Comparison of ENCODE assay signal across 24 cellular contexts in the genomic region with DNA sequence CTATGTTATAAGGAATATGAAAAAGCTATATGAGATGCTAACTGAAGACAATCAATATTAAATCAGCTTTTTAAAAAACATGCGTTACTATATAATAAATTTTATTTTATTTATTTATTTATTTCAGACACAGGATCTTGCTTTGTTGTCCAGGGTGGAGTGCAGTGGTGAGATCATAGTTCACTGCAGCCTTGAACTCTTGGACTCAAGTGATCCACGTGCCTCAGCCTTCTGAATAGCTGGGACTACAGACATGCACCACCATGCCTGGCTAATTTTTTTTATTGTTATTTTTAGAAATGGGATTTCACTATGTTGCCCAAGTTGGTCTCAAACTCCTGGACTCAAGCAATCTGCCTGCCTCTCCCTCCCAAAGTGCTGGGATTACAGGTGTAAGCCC.
DNase-seq lines count a peak whose midpoint lies in the region; ATAC-seq and TF ChIP-seq lines count a peak whose summit lies in the region.
"Had no signal": no experiment of that assay in that cellular context is flagged by ENCODE, and none has a peak within 500 bp of the region (broad histone marks: within the 10 kb centered on the region; RNA-seq: fewer than 3 reads in every experiment).

No MANE protein-coding gene starts in this region.

- H3K9ac ChIP-seq in Karpas-422 (ENCODE audit: low read length), result no peak overlapping the region
- H3K9ac ChIP-seq: BLaER1 treated with 17β-estradiol and CSF1 and Interleukin-3, amounts not matched to agents 10 nM and 100 nM; GM23248 had no signal

- H3K27me3 ChIP-seq in left ventricle myocardium inferior (ENCODE audit: low read depth) (no peaks in the 10 kb centered on the region), right lobe of liver (no peaks in the 10 kb centered on the region), gastrocnemius medialis (no peaks in the 10 kb centered on the region), suprapubic skin (no peaks in the 10 kb centered on the region), Karpas-422 (ENCODE audit: low read length) (no peaks in the 10 kb centered on the region)
- H3K27me3 ChIP-seq: BE2C; BLaER1 treated with 17β-estradiol and CSF1 and Interleukin-3, amounts not matched to agents 10 nM and 100 nM had no signal

- no peaks in the 10 kb centered on the region for H4K20me1 ChIP-seq in Karpas-422 (ENCODE audit: insufficient read depth, low read depth, low read length)
- H4K20me1 ChIP-seq: BLaER1 treated with 17β-estradiol and CSF1 and Interleukin-3, amounts not matched to agents 10 nM and 100 nM had no signal

- H3K9me3 ChIP-seq in left ventricle myocardium inferior (replicated peaks), result no peaks in the 10 kb centered on the region
- no peaks in the 10 kb centered on the region for H3K9me3 ChIP-seq in right lobe of liver
- H3K9me3 ChIP-seq in gastrocnemius medialis, result no peaks in the 10 kb centered on the region
- H3K9me3 ChIP-seq in suprapubic skin, result no peaks in the 10 kb centered on the region
- no peaks in the 10 kb centered on the region for H3K9me3 ChIP-seq in Karpas-422 (ENCODE audit: low read length)
- H3K9me3 ChIP-seq: A549, BE2C had no signal

- WGBS in right lobe of liver (ENCODE audit: insufficient coverage, low coverage, low lambda C conversion rate, missing lambda C conversion rate), result 22% methylated on average over 2 of the region's 2 CpGs
- WGBS in suprapubic skin, result 29% methylated on average over 2 of the region's 2 CpGs

- DNase-seq in left ventricle myocardium inferior (no peak), left cardiac atrium (no peak), left colon (no peak), right lobe of liver (no peak), gastrocnemius medialis (no peak), suprapubic skin (ENCODE audit: low spot score in 2 of 2) (no peak), NCI-H226 (no peak), Karpas-422 (no peak)
- DNase-seq: 8988T; ACHN; AML-193; BE2C; CD4-positive, alpha-beta T cell; CD8-positive, alpha-beta memory T cell; DMS 273 treated with DMSO at 0.1 percent for 48 hours; DMS79; EL; GDM1; GM23248; H7; HCEC 1CT had no signal

- H3K4me3 ChIP-seq in left ventricle myocardium inferior (no peak overlapping the region), right lobe of liver (no peak overlapping the region), gastrocnemius medialis (no peak overlapping the region), suprapubic skin (no peak overlapping the region), Karpas-422 (ENCODE audit: low read length) (no peak overlapping the region)
- H3K4me3 ChIP-seq: A549; BLaER1 treated with 17β-estradiol and CSF1 and Interleukin-3, amounts not matched to agents 10 nM and 100 nM; GM12878; GM23248 had no signal

- H3K4me2 ChIP-seq in Karpas-422 (ENCODE audit: low read depth, low read length, poor library complexity, severe bottlenecking), result no peak overlapping the region

- H3K4me1 ChIP-seq in left ventricle myocardium inferior (peaks cover 41% of the 10 kb centered on the region), right lobe of liver (no peaks in the 10 kb centered on the region), gastrocnemius medialis (peaks cover 9 to 14% of the 10 kb centered on the region in 2 donors), suprapubic skin (peaks cover 3% of the 10 kb centered on the region), Karpas-422 (ENCODE audit: low read length) (peaks cover 11% of the 10 kb centered on the region)
- H3K4me1 ChIP-seq: A549, BE2C had no signal

- H3K79me2 ChIP-seq in Karpas-422 (ENCODE audit: low read length), result no peaks in the 10 kb centered on the region

- no peak for ATAC-seq in left cardiac atrium
- ATAC-seq in left colon, result peak; percentile 69
- peak; percentile 35 to 60 (median 52) for ATAC-seq in right lobe of liver
- no peak for ATAC-seq in gastrocnemius medialis
- ATAC-seq: GM12878 had no signal

- no peak for TF ChIP-seq CTCF in left ventricle myocardium inferior (IDR thresholded peaks at IDR 0.05; ENCODE audit: borderline replicate concordance)
- TF ChIP-seq CTCF in right lobe of liver (IDR thresholded peaks at IDR 0.05), result no peak
- TF ChIP-seq CTCF in gastrocnemius medialis (IDR thresholded peaks at IDR 0.05 in 4 of 5, conservative IDR thresholded peaks at IDR 0.05 in 1 of 5), result no peak
- no peak for TF ChIP-seq CTCF in suprapubic skin (IDR thresholded peaks at IDR 0.05)

- H3K36me3 ChIP-seq in left ventricle myocardium inferior (peaks cover 75% of the 10 kb centered on the region), right lobe of liver (peaks cover 0 to 25% (median 10%) of the 10 kb centered on the region in 4 donors), gastrocnemius medialis (peaks cover 0 to 40% of the 10 kb centered on the region in 2 donors), suprapubic skin (no peaks in the 10 kb centered on the region), Karpas-422 (ENCODE audit: insufficient read depth, low read length) (no peaks in the 10 kb centered on the region)
- H3K36me3 ChIP-seq: BE2C; BLaER1 treated with 17β-estradiol and CSF1 and Interleukin-3, amounts not matched to agents 10 nM and 100 nM had no signal

- no peak for TF ChIP-seq EP300 in suprapubic skin (IDR thresholded peaks at IDR 0.05)

- intact Hi-C loops in left ventricle myocardium inferior (cut with micrococcal nuclease), result loop anchor here (10.0 kb wide), 1 partner anchor 196 kb away; no protein-coding TSS in a partner anchor
- intact Hi-C loops in left cardiac atrium (cut with DNase I), result no loop called here
- intact Hi-C loops in left colon (cut with DNase I, micrococcal nuclease), result no loop called here
- intact Hi-C loops in right lobe of liver (cut with DNase I), result no loop called here
- intact Hi-C loops in gastrocnemius medialis (cut with DNase I; ENCODE audit: low total_unique reads), result no loop called here

- in situ Hi-C loops in gastrocnemius medialis (cut with MboI; ENCODE audit: low sequenced_read_pairs in 4 of 4), result loop anchor here in 3 of 4 donors (10.0 to 25.0 kb wide), 2 partner anchors 186 to 193 kb away; no protein-coding TSS in a partner anchor

- TF ChIP-seq POLR2A in right lobe of liver (IDR thresholded peaks at IDR 0.05) (no peak), gastrocnemius medialis (IDR thresholded peaks at IDR 0.05) (no peak), suprapubic skin (IDR thresholded peaks at IDR 0.05) (no peak)

- H3K27ac ChIP-seq in left ventricle myocardium inferior (replicated peaks), result peak overlapping the region; percentile 7
- peak overlapping the region in 1 of 3 donors; percentile 17 for H3K27ac ChIP-seq in right lobe of liver
- peak overlapping the region; percentile 7 to 69 (median 50) for H3K27ac ChIP-seq in gastrocnemius medialis
- no peak overlapping the region for H3K27ac ChIP-seq in suprapubic skin
- no peak overlapping the region for H3K27ac ChIP-seq in Karpas-422 (ENCODE audit: low read length)
- H3K27ac ChIP-seq: A549; BLaER1 treated with 17β-estradiol and CSF1 and Interleukin-3, amounts not matched to agents 10 nM and 100 nM; GM23248 had no signal

- H3K9me2 ChIP-seq in Karpas-422 (replicated peaks; ENCODE audit: insufficient read depth, low read length), result no peaks in the 10 kb centered on the region

- no peak overlapping the region for H2AFZ ChIP-seq in Karpas-422 (ENCODE audit: low read length)
- H2AFZ ChIP-seq: GM23248 had no signal

Comparison
In these comparisons a context has a peak if more than half of its experiments do, and no peak if none do; other contexts are left out.
1. H3K27ac ChIP-seq: peak in left ventricle myocardium inferior (single experiment) and gastrocnemius medialis (4 of 4); none in suprapubic skin (single experiment) and Karpas-422 (single experiment).
2. ATAC-seq: peak in left colon (single experiment) and right lobe of liver (4 of 4); none in left cardiac atrium (0 of 2) and gastrocnemius medialis (0 of 2).